10 cellular contexts compared by ENCODE assay signal in genomic region chr18:54086046-54086802, GRCh38.
DNase-seq lines count a peak whose midpoint lies in the region; ATAC-seq, FAIRE-seq and TF ChIP-seq lines count a peak whose summit lies in the region.
"Had no signal": no experiment of that assay in that cellular context is flagged by ENCODE, and none has a peak within 500 bp of the region (broad histone marks: within the 10 kb centered on the region; RNA-seq: fewer than 3 reads in every experiment).

No MANE protein-coding gene starts in this region.

- CTCF ChIA-PET in activated CD8-positive, alpha-beta T cell treated with anti-CD3 and anti-CD28 coated beads for 36 hours (lab: Charles Lee): interaction anchor here (1.4 to 1.7 kb wide), 2 partner anchors 33 to 41 kb away, joined by 4 to 6 read pairs; no protein-coding TSS in a partner anchor
- CTCF ChIA-PET in mammary epithelial cell (lab: Charles Lee; ENCODE audit: low non-redundant PET): no interaction called here

- in situ Hi-C loops in mammary epithelial cell (cut with MboI; ENCODE audit: low sequenced_read_pairs in 2 of 2): no loop called here

- peak overlapping the region; percentile 82 for H3K27ac Mint-ChIP-seq in activated CD8-positive, alpha-beta T cell treated with anti-CD3 and anti-CD28 coated beads for 36 hours
- H3K27ac Mint-ChIP-seq in stimulated activated memory B cell treated with anti-CD40 and anti-IgM and Interleukin-4, amounts not matched to agents 10 μg/mL and 1 μg/mL and 100 μg/mL, for 72 hours: no peak overlapping the region

- no peaks in the 10 kb centered on the region for H4K20me1 ChIP-seq in mammary epithelial cell (ENCODE audit: insufficient read depth, low read length)

- H3K4me2 ChIP-seq in mammary epithelial cell (ENCODE audit: insufficient read depth, low read depth, low read length): no peak overlapping the region

- H3K79me2 ChIP-seq in mammary epithelial cell (ENCODE audit: insufficient read depth, low read length): no peaks in the 10 kb centered on the region

- POLR2A ChIA-PET in activated CD8-positive, alpha-beta T cell treated with anti-CD3 and anti-CD28 coated beads for 36 hours (lab: Charles Lee): no interaction called here

- H2AFZ ChIP-seq in mammary epithelial cell (ENCODE audit: low read depth, low read length): no peak overlapping the region

- FAIRE-seq in HTR-8/SVneo (lab: Jason Lieb, UNC): no peak

- ATAC-seq in GM18520 (IDR thresholded peaks at IDR 0.05; ENCODE audit: unreplicated experiment) (peak; percentile 79), GM21515 (IDR thresholded peaks at IDR 0.05; ENCODE audit: unreplicated experiment) (peak; percentile 78), HG03378 (IDR thresholded peaks at IDR 0.05; ENCODE audit: unreplicated experiment) (peak; percentile 89)
- ATAC-seq in activated CD8-positive, alpha-beta T cell treated with anti-CD3 and anti-CD28 coated beads for 36 hours: peak; percentile 96
- ATAC-seq in stimulated activated memory B cell treated with anti-CD40 and anti-IgM and Interleukin-4, amounts not matched to agents 10 μg/mL and 1 μg/mL and 100 μg/mL, for 72 hours: no peak

- DNase-seq in activated CD8-positive, alpha-beta T cell treated with anti-CD3 and anti-CD28 coated beads for 36 hours: peak; percentile 53
- DNase-seq in HTR-8/SVneo (ENCODE audit: insufficient read length, low spot score) (no peak), mammary epithelial cell (no peak)
- no peak for DNase-seq in stimulated activated CD4-positive, alpha-beta T cell treated with anti-CD3 and anti-CD28 coated beads, Interleukin-12 subunit alpha, Interleukin-12 subunit beta, amount 100 ng/mL, for 4 hours
- DNase-seq: cortex of kidney had no signal

- BruUV-seq in mammary epithelial cell (replicated peaks; lab: Mats Ljungman, UMichigan): no TSS peak

- no peaks in the 10 kb centered on the region for H3K27me3 Mint-ChIP-seq in activated CD8-positive, alpha-beta T cell treated with anti-CD3 and anti-CD28 coated beads for 36 hours
- peaks cover 27% of the 10 kb centered on the region for H3K27me3 Mint-ChIP-seq in stimulated activated memory B cell treated with anti-CD40 and anti-IgM and Interleukin-4, amounts not matched to agents 10 μg/mL and 1 μg/mL and 100 μg/mL, for 72 hours

- intact Hi-C loops in activated CD8-positive, alpha-beta T cell treated with anti-CD3 and anti-CD28 coated beads for 36 hours (cut with micrococcal nuclease): no loop called here
- intact Hi-C loops in mammary epithelial cell (cut with micrococcal nuclease): no loop called here

- peaks cover 20% of the 10 kb centered on the region for H3K4me1 Mint-ChIP-seq in activated CD8-positive, alpha-beta T cell treated with anti-CD3 and anti-CD28 coated beads for 36 hours (ENCODE audit: low read depth)
- H3K4me1 Mint-ChIP-seq in stimulated activated memory B cell treated with anti-CD40 and anti-IgM and Interleukin-4, amounts not matched to agents 10 μg/mL and 1 μg/mL and 100 μg/mL, for 72 hours: peaks cover 8% of the 10 kb centered on the region

- peaks cover 9% of the 10 kb centered on the region for H3K4me1 ChIP-seq in mammary epithelial cell (ENCODE audit: insufficient read depth, low read length)

- no peak overlapping the region for H3K9ac ChIP-seq in mammary epithelial cell (ENCODE audit: insufficient read depth, low read length)

- no peaks in the 10 kb centered on the region for H3K36me3 Mint-ChIP-seq in activated CD8-positive, alpha-beta T cell treated with anti-CD3 and anti-CD28 coated beads for 36 hours (ENCODE audit: low read depth)
- H3K36me3 Mint-ChIP-seq in stimulated activated memory B cell treated with anti-CD40 and anti-IgM and Interleukin-4, amounts not matched to agents 10 μg/mL and 1 μg/mL and 100 μg/mL, for 72 hours: no peaks in the 10 kb centered on the region

- no peak overlapping the region for H3K27ac ChIP-seq in mammary epithelial cell (ENCODE audit: insufficient read depth, low read depth, low read length)
- H3K27ac ChIP-seq: neutrophil had no signal

- H3K4me3 ChIP-seq in mammary epithelial cell (replicated peaks in 1 of 3; ENCODE audit: insufficient read depth in 1 of 3, low read depth in 2 of 3, low read length in 3 of 3): no peak overlapping the region

- TF ChIP-seq CTCF in activated CD8-positive, alpha-beta T cell treated with anti-CD3 and anti-CD28 coated beads for 36 hours (IDR thresholded peaks at IDR 0.05): no peak
- no peak for TF ChIP-seq CTCF in mammary epithelial cell (conservative IDR thresholded peaks at IDR 0.05 in 1 of 2, IDR thresholded peaks at IDR 0.05 in 1 of 2; ENCODE audit: extremely low read depth in 1 of 2, insufficient read depth in 1 of 2, low read depth in 1 of 2, low read length in 2 of 2)

- WGBS in mammary epithelial cell (ENCODE audit: low coverage, missing lambda C conversion rate): 91% methylated on average over 8 of the region's 8 CpGs

- peaks cover 8% of the 10 kb centered on the region for H3K9me3 ChIP-seq in mammary epithelial cell (replicated peaks; ENCODE audit: insufficient read depth, low read length)

- dilution Hi-C loops in mammary epithelial cell (cut with HindIII; ENCODE audit: low sequenced_read_pairs): no loop called here

- H3K36me3 ChIP-seq in mammary epithelial cell (ENCODE audit: insufficient read depth, low read length): no peaks in the 10 kb centered on the region
- H3K36me3 ChIP-seq: neutrophil had no signal

- H3K27me3 ChIP-seq in mammary epithelial cell (ENCODE audit: insufficient read depth, low read length): no peaks in the 10 kb centered on the region

- H3K9me3 Mint-ChIP-seq in activated CD8-positive, alpha-beta T cell treated with anti-CD3 and anti-CD28 coated beads for 36 hours: peaks cover 18% of the 10 kb centered on the region
- peaks cover 13% of the 10 kb centered on the region for H3K9me3 Mint-ChIP-seq in stimulated activated memory B cell treated with anti-CD40 and anti-IgM and Interleukin-4, amounts not matched to agents 10 μg/mL and 1 μg/mL and 100 μg/mL, for 72 hours

- peak overlapping the region; percentile 6 for H3K4me3 Mint-ChIP-seq in activated CD8-positive, alpha-beta T cell treated with anti-CD3 and anti-CD28 coated beads for 36 hours
- H3K4me3 Mint-ChIP-seq in stimulated activated memory B cell treated with anti-CD40 and anti-IgM and Interleukin-4, amounts not matched to agents 10 μg/mL and 1 μg/mL and 100 μg/mL, for 72 hours: no peak overlapping the region
